Comparison of ENCODE assay signal across 11 cellular contexts in the genomic region with DNA sequence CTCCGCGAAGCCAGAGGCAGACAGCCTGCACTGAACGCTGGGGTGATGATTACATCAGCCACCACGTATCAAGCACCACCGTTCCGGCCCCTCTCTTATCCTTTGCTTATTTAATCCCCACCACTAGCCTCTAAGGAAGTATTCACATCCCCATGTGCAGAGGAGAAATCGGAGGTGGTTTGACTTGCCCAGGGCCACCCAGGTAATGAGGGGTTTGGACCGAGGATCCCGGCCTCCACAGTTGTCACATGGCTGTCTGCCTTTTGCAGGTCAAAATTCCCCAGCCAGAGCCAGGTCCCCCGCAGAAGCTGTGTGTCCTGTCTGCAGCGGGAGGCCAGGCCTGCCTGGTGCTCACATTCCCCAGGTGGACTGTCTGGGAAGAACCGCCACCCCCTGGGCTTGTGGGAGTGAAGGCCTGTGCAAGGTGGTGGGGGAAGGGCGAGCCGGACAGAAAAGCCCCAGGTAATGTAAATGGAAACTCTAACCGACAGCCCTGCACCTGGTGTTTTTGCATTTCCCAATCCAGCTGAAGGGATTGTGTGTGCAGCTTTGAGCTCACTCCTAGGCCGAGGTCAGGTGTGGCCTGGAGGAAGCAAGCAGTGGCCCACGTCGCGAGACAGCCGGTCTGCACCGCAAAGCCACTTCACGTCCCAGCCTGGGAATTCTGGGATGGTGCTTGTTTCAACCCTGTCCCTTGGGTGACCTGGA.
DNase-seq lines count a peak whose midpoint lies in the region; ATAC-seq and TF ChIP-seq lines count a peak whose summit lies in the region.
"Had no signal": no experiment of that assay in that cellular context is flagged by ENCODE, and none has a peak within 500 bp of the region (broad histone marks: within the 10 kb centered on the region; RNA-seq: fewer than 3 reads in every experiment).

No MANE protein-coding gene starts in this region.

- TF ChIP-seq CTCF in mesothelial cell of epicardium (IDR thresholded peaks at IDR 0.05; ENCODE audit: unreplicated experiment): no peak

- no peaks in the 10 kb centered on the region for H3K27me3 Mint-ChIP-seq in mesothelial cell of epicardium (ENCODE audit: low read depth)
- H3K27me3 Mint-ChIP-seq: central memory CD8-positive, alpha-beta T cell had no signal

- DNase-seq in DMS153 (lab: John Stamatoyannopoulos, UW): peak; percentile 92
- peak; percentile 99 for DNase-seq in NCI-H146 (lab: John Stamatoyannopoulos, UW)
- DNase-seq in SHP77 (lab: John Stamatoyannopoulos, UW): peak; percentile 95 to 97
- DNase-seq in mesothelial cell of epicardium (ENCODE audit: low spot score in 2 of 2, unreplicated experiment in 2 of 2): no peak
- no peak for DNase-seq in dedifferentiated amniotic fluid mesenchymal stem cell (ENCODE audit: extremely low spot score)
- DNase-seq: activated gamma-delta T cell treated with Interleukin-2 at 50 U/mL for 16 hours had no signal

- H3K4me1 Mint-ChIP-seq in mesothelial cell of epicardium: peaks cover 39% of the 10 kb centered on the region

- H3K36me3 Mint-ChIP-seq in mesothelial cell of epicardium: no peaks in the 10 kb centered on the region

- no peaks in the 10 kb centered on the region for H3K9me3 Mint-ChIP-seq in mesothelial cell of epicardium
- H3K9me3 Mint-ChIP-seq: central memory CD8-positive, alpha-beta T cell had no signal

- H3K27ac Mint-ChIP-seq in mesothelial cell of epicardium: peak overlapping the region; percentile 79

- ATAC-seq in HG02763 (IDR thresholded peaks at IDR 0.05; ENCODE audit: unreplicated experiment) (no peak), GM18858 (IDR thresholded peaks at IDR 0.05; ENCODE audit: unreplicated experiment) (no peak), GM21515 (IDR thresholded peaks at IDR 0.05; ENCODE audit: unreplicated experiment) (no peak)
- ATAC-seq: HCT116 had no signal

- H3K4me3 Mint-ChIP-seq in mesothelial cell of epicardium: no peak overlapping the region

Comparison
In these comparisons a context has a peak if more than half of its experiments do, and no peak if none do; other contexts are left out.
1. DNase-seq: peak in DMS153 (single experiment), NCI-H146 (single experiment) and SHP77 (2 of 2); none in mesothelial cell of epicardium (0 of 2) and dedifferentiated amniotic fluid mesenchymal stem cell (single experiment).